In genomic region chr9:83503881-83504280, GRCh38 we compare ENCODE assay signal across 20 cellular contexts. TPM values are rescaled to one million over a fixed set of nuclear protein-coding genes. Genes with fewer than 3 reads are reported as not detected.
DNase-seq lines count a peak whose midpoint lies in the region; ATAC-seq, FAIRE-seq and TF ChIP-seq lines count a peak whose summit lies in the region.
"Had no signal": no experiment of that assay in that cellular context is flagged by ENCODE, and none has a peak within 500 bp of the region (broad histone marks: within the 10 kb centered on the region; RNA-seq: fewer than 3 reads in every experiment).

No MANE protein-coding gene starts in this region.

- POLR2A ChIA-PET in activated naive CD8-positive, alpha-beta T cell treated with anti-CD3 and anti-CD28 coated beads, Interleukin-2, amount 10 ng/mL, durations not matched to agents 7 days and 5 days (lab: Charles Lee), result no interaction called here

- FAIRE-seq in HTR-8/SVneo (lab: Jason Lieb, UNC), result no peak
- FAIRE-seq: A549, GM18507, H1 had no signal

- 37 to 52% methylated on average over 4 to 5 of the region's 5 CpGs for WGBS in testis, 2 donors

- H3K4me1 ChIP-seq in testis, result peaks cover 5% of the 10 kb centered on the region

- no peak overlapping the region for H3K4me3 ChIP-seq in testis
- H3K4me3 ChIP-seq: A549 had no signal

- peaks cover 3% of the 10 kb centered on the region for H3K9me3 Mint-ChIP-seq in activated naive CD8-positive, alpha-beta T cell treated with anti-CD3 and anti-CD28 coated beads, Interleukin-2, amount 10 ng/mL, durations not matched to agents 7 days and 5 days
- no peaks in the 10 kb centered on the region for H3K9me3 Mint-ChIP-seq in activated naive CD8-positive, alpha-beta T cell treated with anti-CD3 and anti-CD28 coated beads for 36 hours

- TF ChIP-seq CTCF in testis (IDR thresholded peaks at IDR 0.05), result no peak

- TF ChIP-seq POLR2A in testis (IDR thresholded peaks at IDR 0.05), result no peak

- no peaks in the 10 kb centered on the region for H3K27me3 Mint-ChIP-seq in activated naive CD8-positive, alpha-beta T cell treated with anti-CD3 and anti-CD28 coated beads, Interleukin-2, amount 10 ng/mL, durations not matched to agents 7 days and 5 days
- H3K27me3 Mint-ChIP-seq in activated naive CD8-positive, alpha-beta T cell treated with anti-CD3 and anti-CD28 coated beads for 36 hours, result no peaks in the 10 kb centered on the region
- H3K27me3 Mint-ChIP-seq: B cell had no signal

- peak overlapping the region; percentile 76 for H3K27ac Mint-ChIP-seq in activated naive CD8-positive, alpha-beta T cell treated with anti-CD3 and anti-CD28 coated beads, Interleukin-2, amount 10 ng/mL, durations not matched to agents 7 days and 5 days
- no peak overlapping the region for H3K27ac Mint-ChIP-seq in activated naive CD8-positive, alpha-beta T cell treated with anti-CD3 and anti-CD28 coated beads for 36 hours
- H3K27ac Mint-ChIP-seq: B cell had no signal

- H3K27ac ChIP-seq in testis, result no peak overlapping the region
- H3K27ac ChIP-seq: A549 had no signal

- peaks cover 10% of the 10 kb centered on the region for H3K4me1 Mint-ChIP-seq in activated naive CD8-positive, alpha-beta T cell treated with anti-CD3 and anti-CD28 coated beads, Interleukin-2, amount 10 ng/mL, durations not matched to agents 7 days and 5 days
- H3K4me1 Mint-ChIP-seq in activated naive CD8-positive, alpha-beta T cell treated with anti-CD3 and anti-CD28 coated beads for 36 hours, result peaks cover 8% of the 10 kb centered on the region
- H3K4me1 Mint-ChIP-seq: B cell had no signal

- DNase-seq in activated naive CD8-positive, alpha-beta T cell treated with anti-CD3 and anti-CD28 coated beads, Interleukin-2, amount 10 ng/mL, durations not matched to agents 7 days and 5 days, result no peak
- DNase-seq in activated naive CD8-positive, alpha-beta T cell treated with anti-CD3 and anti-CD28 coated beads for 36 hours, result no peak
- peak; percentile 48 for DNase-seq in NCI-H2171 treated with DMSO at 0.1 percent for 48 hours (lab: John Stamatoyannopoulos, UW)
- DNase-seq in UCSD-AML1 (lab: John Stamatoyannopoulos, UW; ENCODE audit: unreplicated experiment), result peak; percentile 74
- peak; percentile 18 for DNase-seq in testis
- no peak for DNase-seq in mucosa of gallbladder (ENCODE audit: low spot score)
- no peak for DNase-seq in HTR-8/SVneo (ENCODE audit: insufficient read length, low spot score)
- DNase-seq: GDM1, KG1, NCI-H1436 treated with DMSO at 0.1 percent for 48 hours, NCI-H1930, NCI-H345, NCI-H526, SHP77 had no signal

- no peaks in the 10 kb centered on the region for H3K9me3 ChIP-seq in testis
- H3K9me3 ChIP-seq: A549 had no signal

- no peaks in the 10 kb centered on the region for H3K27me3 ChIP-seq in testis

- intact Hi-C loops in testis (cut with DNase I; ENCODE audit: low total_unique reads), result no loop called here

- H3K36me3 Mint-ChIP-seq in activated naive CD8-positive, alpha-beta T cell treated with anti-CD3 and anti-CD28 coated beads, Interleukin-2, amount 10 ng/mL, durations not matched to agents 7 days and 5 days, result no peaks in the 10 kb centered on the region
- peaks cover 2% of the 10 kb centered on the region for H3K36me3 Mint-ChIP-seq in activated naive CD8-positive, alpha-beta T cell treated with anti-CD3 and anti-CD28 coated beads for 36 hours

- no peak for ATAC-seq in activated naive CD8-positive, alpha-beta T cell treated with anti-CD3 and anti-CD28 coated beads, Interleukin-2, amount 10 ng/mL, durations not matched to agents 7 days and 5 days (ENCODE audit: low read depth)
- ATAC-seq: A549, HCT116 had no signal

- H3K36me3 ChIP-seq in testis (ENCODE audit: low read depth, missing control alignments), result no peaks in the 10 kb centered on the region

- no peak overlapping the region for H3K4me3 Mint-ChIP-seq in activated naive CD8-positive, alpha-beta T cell treated with anti-CD3 and anti-CD28 coated beads, Interleukin-2, amount 10 ng/mL, durations not matched to agents 7 days and 5 days
- H3K4me3 Mint-ChIP-seq in activated naive CD8-positive, alpha-beta T cell treated with anti-CD3 and anti-CD28 coated beads for 36 hours, result no peak overlapping the region
- H3K4me3 Mint-ChIP-seq: B cell, CD14-positive monocyte had no signal

RNA-seq across cellular contexts. Expression of gene FRMD3, which starts 34.3 kb away (rescaled TPM):
- 1 to 10 TPM; 1.2 TPM for total RNA-seq in activated naive CD8-positive, alpha-beta T cell treated with anti-CD3 and anti-CD28 coated beads, Interleukin-2, amount 10 ng/mL, durations not matched to agents 7 days and 5 days
- total RNA-seq in activated naive CD8-positive, alpha-beta T cell treated with anti-CD3 and anti-CD28 coated beads for 36 hours, result under 1 TPM; 0.52 to 0.80 TPM
- total RNA-seq in testis (10 to 100 TPM in 1 of 2 donors, 1 to 10 TPM in 1; 5.5 to 16.2 TPM), mucosa of gallbladder (3.6 TPM)
- 12.5 TPM for polyA plus RNA-seq in testis (ENCODE audit: insufficient read depth, low read depth, low replicate concordance)

Comparison
In these comparisons a context has a peak if more than half of its experiments do, and no peak if none do; other contexts are left out.
1. DNase-seq: peak in NCI-H2171 treated with DMSO at 0.1 percent for 48 hours (single experiment), UCSD-AML1 (single experiment) and testis (single experiment); none in activated naive CD8-positive, alpha-beta T cell treated with anti-CD3 and anti-CD28 coated beads, Interleukin-2, amount 10 ng/mL, durations not matched to agents 7 days and 5 days (single experiment), activated naive CD8-positive, alpha-beta T cell treated with anti-CD3 and anti-CD28 coated beads for 36 hours (single experiment), mucosa of gallbladder (single experiment) and HTR-8/SVneo (single experiment).